Comparison of ENCODE assay signal across 18 cellular contexts in the genomic region with DNA sequence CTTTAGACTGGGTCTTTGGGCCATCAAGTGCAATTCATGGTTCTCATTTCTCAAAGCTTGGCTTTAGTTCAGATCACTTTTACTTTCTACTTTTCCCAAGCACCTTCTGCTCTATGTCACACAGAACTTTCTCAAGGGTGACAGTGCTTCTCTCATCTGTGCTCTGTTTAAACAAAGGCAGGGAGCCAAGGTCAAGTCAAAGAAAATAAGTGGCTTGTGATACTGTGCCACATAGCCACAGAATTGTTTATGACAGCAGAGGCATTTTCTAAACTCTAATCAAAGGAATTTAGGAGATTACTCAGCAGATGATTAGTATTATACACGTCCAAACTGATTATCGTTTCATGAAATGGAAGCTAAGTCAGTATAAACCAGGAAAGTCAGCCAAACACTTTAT.
"Had no signal": no experiment of that assay in that cellular context is flagged by ENCODE, and none has a peak within 500 bp of the region (broad histone marks: within the 10 kb centered on the region; RNA-seq: fewer than 3 reads in every experiment).

No MANE protein-coding gene starts in this region.

- H3K36me3 Mint-ChIP-seq: activated naive CD4-positive, alpha-beta T cell treated with anti-CD3 and anti-CD28 coated beads, Interleukin-2, amount 50 U/mL, for 24 hours had no signal

- FAIRE-seq: endometrium had no signal

- H3K27me3 ChIP-seq: esophagus muscularis mucosa, gastrocnemius medialis, suprapubic skin, upper lobe of right lung had no signal

- H3K4me1 Mint-ChIP-seq: activated naive CD4-positive, alpha-beta T cell treated with anti-CD3 and anti-CD28 coated beads, Interleukin-2, amount 50 U/mL, for 24 hours; natural killer cell; T-helper 17 cell had no signal

- H3K4me1 ChIP-seq: gastrocnemius medialis, psoas muscle, upper lobe of right lung had no signal

- H3K4me3 Mint-ChIP-seq: activated naive CD4-positive, alpha-beta T cell treated with anti-CD3 and anti-CD28 coated beads, Interleukin-2, amount 50 U/mL, for 24 hours; natural killer cell; T-helper 17 cell had no signal

- H3K4me3 ChIP-seq: dorsolateral prefrontal cortex, esophagus muscularis mucosa, gastrocnemius medialis, psoas muscle, suprapubic skin, upper lobe of right lung had no signal

- H3K27ac Mint-ChIP-seq: activated naive CD4-positive, alpha-beta T cell treated with anti-CD3 and anti-CD28 coated beads, Interleukin-2, amount 50 U/mL, for 24 hours; natural killer cell; T-helper 17 cell had no signal

- H3K27ac ChIP-seq: dorsolateral prefrontal cortex, esophagus muscularis mucosa, gastrocnemius medialis, psoas muscle, suprapubic skin, upper lobe of right lung had no signal

- H3K27me3 Mint-ChIP-seq: activated naive CD4-positive, alpha-beta T cell treated with anti-CD3 and anti-CD28 coated beads, Interleukin-2, amount 50 U/mL, for 24 hours; T-helper 17 cell had no signal

- DNase-seq: activated CD4-positive, alpha-beta T cell treated with anti-CD3 and anti-CD28 coated beads, Interleukin-2, amount 50 U/mL, for 1 hour; activated CD4-positive, CD25-positive, alpha-beta regulatory T cell; activated T-cell treated with anti-CD3 and anti-CD28 coated beads, Interleukin-2, amount 50 U/mL, for 1 hour; dorsolateral prefrontal cortex; gastrocnemius medialis; hippocampal formation; kidney glomerular epithelial cell; natural killer cell; psoas muscle; stimulated activated CD4-positive, alpha-beta T cell treated with anti-CD3 and anti-CD28 coated beads, Interleukin-4, amount 100 ng/mL, for 1 hour; stimulated activated CD8-positive, alpha-beta memory T cell treated with anti-CD3 and anti-CD28 coated beads, Interleukin-4, amount 100 ng/mL, for 48 hours; stimulated activated naive CD8-positive, alpha-beta T cell treated with anti-CD3 and anti-CD28 coated beads, Interleukin-15, Interleukin-2, amounts not matched to agents 100 U/mL and 50 U/mL, for 24 hours; T-helper 17 cell; upper lobe of right lung had no signal

- H3K9me3 ChIP-seq: esophagus muscularis mucosa, gastrocnemius medialis, psoas muscle, suprapubic skin, upper lobe of right lung had no signal

- ATAC-seq: gastrocnemius medialis; natural killer cell; psoas muscle; stimulated activated naive CD8-positive, alpha-beta T cell treated with anti-CD3 and anti-CD28 coated beads, Interleukin-15, Interleukin-2, amounts not matched to agents 100 U/mL and 50 U/mL, for 24 hours; T-helper 17 cell; upper lobe of right lung had no signal

- H3K36me3 ChIP-seq: esophagus muscularis mucosa, gastrocnemius medialis, suprapubic skin, upper lobe of right lung had no signal
